Comparison of ENCODE assay signal across 1 cellular context in genomic region chr5:66554211-66554610, GRCh38.
TF ChIP-seq lines count a peak whose summit lies in the region.

No MANE protein-coding gene starts in this region.

TF ChIP-seq in GM23338, 12 proteins besides CTCF, POLR2A, EP300 and RAD21 (continued from another document):
- TF ChIP-seq, protein P1, sequence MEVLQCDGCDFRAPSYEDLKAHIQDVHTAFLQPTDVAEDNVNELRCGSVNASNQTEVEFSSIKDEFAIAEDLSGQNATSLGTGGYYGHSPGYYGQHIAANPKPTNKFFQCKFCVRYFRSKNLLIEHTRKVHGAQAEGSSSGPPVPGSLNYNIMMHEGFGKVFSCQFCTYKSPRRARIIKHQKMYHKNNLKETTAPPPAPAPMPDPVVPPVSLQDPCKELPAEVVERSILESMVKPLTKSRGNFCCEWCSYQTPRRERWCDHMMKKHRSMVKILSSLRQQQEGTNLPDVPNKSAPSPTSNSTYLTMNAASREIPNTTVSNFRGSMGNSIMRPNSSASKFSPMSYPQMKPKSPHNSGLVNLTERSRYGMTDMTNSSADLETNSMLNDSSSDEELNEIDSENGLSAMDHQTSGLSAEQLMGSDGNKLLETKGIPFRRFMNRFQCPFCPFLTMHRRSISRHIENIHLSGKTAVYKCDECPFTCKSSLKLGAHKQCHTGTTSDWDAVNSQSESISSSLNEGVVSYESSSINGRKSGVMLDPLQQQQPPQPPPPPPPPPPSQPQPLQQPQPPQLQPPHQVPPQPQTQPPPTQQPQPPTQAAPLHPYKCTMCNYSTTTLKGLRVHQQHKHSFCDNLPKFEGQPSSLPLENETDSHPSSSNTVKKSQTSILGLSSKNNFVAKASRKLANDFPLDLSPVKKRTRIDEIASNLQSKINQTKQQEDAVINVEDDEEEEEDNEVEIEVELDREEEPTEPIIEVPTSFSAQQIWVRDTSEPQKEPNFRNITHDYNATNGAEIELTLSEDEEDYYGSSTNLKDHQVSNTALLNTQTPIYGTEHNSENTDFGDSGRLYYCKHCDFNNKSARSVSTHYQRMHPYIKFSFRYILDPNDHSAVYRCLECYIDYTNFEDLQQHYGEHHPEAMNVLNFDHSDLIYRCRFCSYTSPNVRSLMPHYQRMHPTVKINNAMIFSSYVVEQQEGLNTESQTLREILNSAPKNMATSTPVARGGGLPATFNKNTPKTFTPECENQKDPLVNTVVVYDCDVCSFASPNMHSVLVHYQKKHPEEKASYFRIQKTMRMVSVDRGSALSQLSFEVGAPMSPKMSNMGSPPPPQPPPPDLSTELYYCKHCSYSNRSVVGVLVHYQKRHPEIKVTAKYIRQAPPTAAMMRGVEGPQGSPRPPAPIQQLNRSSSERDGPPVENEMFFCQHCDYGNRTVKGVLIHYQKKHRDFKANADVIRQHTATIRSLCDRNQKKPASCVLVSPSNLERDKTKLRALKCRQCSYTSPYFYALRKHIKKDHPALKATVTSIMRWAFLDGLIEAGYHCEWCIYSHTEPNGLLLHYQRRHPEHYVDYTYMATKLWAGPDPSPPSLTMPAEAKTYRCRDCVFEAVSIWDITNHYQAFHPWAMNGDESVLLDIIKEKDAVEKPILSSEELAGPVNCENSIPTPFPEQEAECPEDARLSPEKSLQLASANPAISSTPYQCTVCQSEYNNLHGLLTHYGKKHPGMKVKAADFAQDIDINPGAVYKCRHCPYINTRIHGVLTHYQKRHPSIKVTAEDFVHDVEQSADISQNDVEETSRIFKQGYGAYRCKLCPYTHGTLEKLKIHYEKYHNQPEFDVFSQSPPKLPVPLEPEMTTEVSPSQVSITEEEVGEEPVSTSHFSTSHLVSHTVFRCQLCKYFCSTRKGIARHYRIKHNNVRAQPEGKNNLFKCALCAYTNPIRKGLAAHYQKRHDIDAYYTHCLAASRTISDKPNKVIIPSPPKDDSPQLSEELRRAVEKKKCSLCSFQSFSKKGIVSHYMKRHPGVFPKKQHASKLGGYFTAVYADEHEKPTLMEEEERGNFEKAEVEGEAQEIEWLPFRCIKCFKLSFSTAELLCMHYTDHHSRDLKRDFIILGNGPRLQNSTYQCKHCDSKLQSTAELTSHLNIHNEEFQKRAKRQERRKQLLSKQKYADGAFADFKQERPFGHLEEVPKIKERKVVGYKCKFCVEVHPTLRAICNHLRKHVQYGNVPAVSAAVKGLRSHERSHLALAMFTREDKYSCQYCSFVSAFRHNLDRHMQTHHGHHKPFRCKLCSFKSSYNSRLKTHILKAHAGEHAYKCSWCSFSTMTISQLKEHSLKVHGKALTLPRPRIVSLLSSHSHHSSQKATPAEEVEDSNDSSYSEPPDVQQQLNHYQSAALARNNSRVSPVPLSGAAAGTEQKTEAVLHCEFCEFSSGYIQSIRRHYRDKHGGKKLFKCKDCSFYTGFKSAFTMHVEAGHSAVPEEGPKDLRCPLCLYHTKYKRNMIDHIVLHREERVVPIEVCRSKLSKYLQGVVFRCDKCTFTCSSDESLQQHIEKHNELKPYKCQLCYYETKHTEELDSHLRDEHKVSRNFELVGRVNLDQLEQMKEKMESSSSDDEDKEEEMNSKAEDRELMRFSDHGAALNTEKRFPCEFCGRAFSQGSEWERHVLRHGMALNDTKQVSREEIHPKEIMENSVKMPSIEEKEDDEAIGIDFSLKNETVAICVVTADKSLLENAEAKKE (CRISPR knock-in tag; IDR thresholded peaks at IDR 0.05): no peak
- TF ChIP-seq EZH2phosphoT487 (IDR thresholded peaks at IDR 0.05; ENCODE audit: unreplicated experiment) (no peak), CREB1 (CRISPR knock-in tag; IDR thresholded peaks at IDR 0.05; ENCODE audit: low read depth) (no peak)
TF ChIP-seq in GM23338: peak in this region for 0.
